Comparison of ENCODE assay signal across 17 cellular contexts in genomic region chr13:91154553-91154952, GRCh38.
DNase-seq lines count a peak whose midpoint lies in the region; ATAC-seq and TF ChIP-seq lines count a peak whose summit lies in the region.
"Had no signal": no experiment of that assay in that cellular context is flagged by ENCODE, and none has a peak within 500 bp of the region (broad histone marks: within the 10 kb centered on the region; RNA-seq: fewer than 3 reads in every experiment).

No MANE protein-coding gene starts in this region.

- H4K20me1 ChIP-seq in OCI-LY3 (ENCODE audit: insufficient read depth, low read length): no peaks in the 10 kb centered on the region

- H3K4me3 Mint-ChIP-seq in glutamatergic neuron (ENCODE audit: unreplicated experiment): no peak overlapping the region
- H3K4me3 Mint-ChIP-seq in osteocyte (ENCODE audit: unreplicated experiment): no peak overlapping the region
- H3K4me3 Mint-ChIP-seq in HFFc6: no peak overlapping the region
- H3K4me3 Mint-ChIP-seq: CD4-positive, alpha-beta memory T cell; H9; immature natural killer cell; naive B cell had no signal

- peak overlapping the region; percentile 34 for H3K4me3 ChIP-seq in OCI-LY3 (ENCODE audit: low read length)
- H3K4me3 ChIP-seq: adrenal gland, SJSA1 had no signal

- H3K27ac ChIP-seq in OCI-LY3 (ENCODE audit: low read length): peak overlapping the region; percentile 22
- H3K27ac ChIP-seq: SJSA1 had no signal

- no peaks in the 10 kb centered on the region for H3K36me3 Mint-ChIP-seq in glutamatergic neuron (ENCODE audit: unreplicated experiment)
- H3K36me3 Mint-ChIP-seq in osteocyte (ENCODE audit: unreplicated experiment): no peaks in the 10 kb centered on the region
- no peaks in the 10 kb centered on the region for H3K36me3 Mint-ChIP-seq in HFFc6 (ENCODE audit: low read depth)
- H3K36me3 Mint-ChIP-seq: CD4-positive, alpha-beta memory T cell; immature natural killer cell; naive B cell had no signal

- H3K27me3 Mint-ChIP-seq in glutamatergic neuron (ENCODE audit: unreplicated experiment) (peaks cover under 1% of the 10 kb centered on the region), osteocyte (ENCODE audit: unreplicated experiment) (peaks cover 2% of the 10 kb centered on the region), HFFc6 (ENCODE audit: insufficient read depth) (no peaks in the 10 kb centered on the region)

- H3K9ac ChIP-seq in OCI-LY3 (ENCODE audit: low read length): no peak overlapping the region

- H3K4me1 Mint-ChIP-seq in glutamatergic neuron (ENCODE audit: low read depth, unreplicated experiment) (peaks cover 31% of the 10 kb centered on the region), osteocyte (ENCODE audit: unreplicated experiment) (peaks cover 60% of the 10 kb centered on the region), HFFc6 (ENCODE audit: low read depth) (no peaks in the 10 kb centered on the region)
- H3K4me1 Mint-ChIP-seq: CD4-positive, alpha-beta memory T cell; immature natural killer cell; naive B cell had no signal

- peak overlapping the region; percentile 92 for H2AFZ ChIP-seq in OCI-LY3 (ENCODE audit: low read depth, low read length)

- peak overlapping the region; percentile 69 for H3K27ac Mint-ChIP-seq in glutamatergic neuron (ENCODE audit: unreplicated experiment)
- peak overlapping the region; percentile 53 for H3K27ac Mint-ChIP-seq in osteocyte (ENCODE audit: unreplicated experiment)
- no peak overlapping the region for H3K27ac Mint-ChIP-seq in HFFc6
- H3K27ac Mint-ChIP-seq: CD4-positive, alpha-beta memory T cell; immature natural killer cell; naive B cell had no signal

- no peak for TF ChIP-seq CTCF in OCI-LY3 (IDR thresholded peaks at IDR 0.05; ENCODE audit: low read depth, low read length)
- no peak for TF ChIP-seq CTCF in glutamatergic neuron (IDR thresholded peaks at IDR 0.05; ENCODE audit: partially characterized antibody, unreplicated experiment)
- TF ChIP-seq CTCF in osteocyte (IDR thresholded peaks at IDR 0.05): no peak
- no peak for TF ChIP-seq CTCF in HFFc6 (IDR thresholded peaks at IDR 0.05)

- H3K9me3 Mint-ChIP-seq in glutamatergic neuron (ENCODE audit: unreplicated experiment) (peaks cover 1% of the 10 kb centered on the region), osteocyte (ENCODE audit: unreplicated experiment) (peaks cover 5% of the 10 kb centered on the region), HFFc6 (peaks cover 28% of the 10 kb centered on the region)

- H3K79me2 ChIP-seq in OCI-LY3 (ENCODE audit: low read length): no peaks in the 10 kb centered on the region

- H3K4me1 ChIP-seq in OCI-LY3 (ENCODE audit: low read length): peaks cover 16% of the 10 kb centered on the region
- H3K4me1 ChIP-seq: adrenal gland, SJSA1 had no signal

- no peaks in the 10 kb centered on the region for H3K27me3 ChIP-seq in OCI-LY3 (ENCODE audit: low read depth, low read length)
- H3K27me3 ChIP-seq: adrenal gland, SJSA1 had no signal

- peak; percentile 2 for ATAC-seq in GM19025 (IDR thresholded peaks at IDR 0.05; ENCODE audit: low read depth, unreplicated experiment)
- ATAC-seq in HG03095 (IDR thresholded peaks at IDR 0.05; ENCODE audit: unreplicated experiment): no peak

- DNase-seq in glutamatergic neuron (no peak), osteocyte (ENCODE audit: extremely low spot score, unreplicated experiment) (no peak), HFFc6 (no peak), NCI-H1694 (lab: John Stamatoyannopoulos, UW) (no peak)
- DNase-seq: activated T-cell treated with anti-CD3 and anti-CD28 coated beads, Interleukin-2, amount 50 U/mL, for 1 hour; CD4-positive, alpha-beta memory T cell; cortex of kidney; H9; immature natural killer cell; naive B cell; NCI-H1105; NCI-H524 treated with DMSO at 0.1 percent for 48 hours had no signal

- H3K4me2 ChIP-seq in OCI-LY3 (ENCODE audit: low read length): peak overlapping the region; percentile 54

- no peaks in the 10 kb centered on the region for H3K9me3 ChIP-seq in OCI-LY3 (ENCODE audit: insufficient read depth, low read length)
- H3K9me3 ChIP-seq: adrenal gland, SJSA1 had no signal

- no peaks in the 10 kb centered on the region for H3K36me3 ChIP-seq in OCI-LY3 (replicated peaks; ENCODE audit: low read depth, low read length)
- H3K36me3 ChIP-seq: adrenal gland, SJSA1 had no signal
